23 cellular contexts compared by ENCODE assay signal in the genomic region with DNA sequence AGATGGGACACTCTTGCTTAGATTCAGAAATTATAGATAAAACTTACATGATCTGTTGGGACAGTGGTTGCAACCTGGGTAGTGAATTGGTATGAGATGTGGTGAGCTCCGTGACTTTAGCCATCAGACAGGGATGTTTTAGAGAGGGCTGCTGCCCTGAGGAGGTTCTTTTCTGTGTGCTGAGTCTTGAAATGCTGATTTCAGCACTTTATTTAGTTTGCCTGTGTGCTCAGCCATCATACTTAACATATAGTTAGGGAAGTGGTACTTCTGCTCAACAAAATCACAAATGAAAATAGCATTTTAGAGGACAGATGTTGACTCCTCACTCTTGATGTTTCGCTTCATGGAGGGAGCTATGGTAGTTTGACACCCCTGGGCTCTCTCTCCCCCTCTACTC.
DNase-seq lines count a peak whose midpoint lies in the region; ATAC-seq, FAIRE-seq and TF ChIP-seq lines count a peak whose summit lies in the region.
"Had no signal": no experiment of that assay in that cellular context is flagged by ENCODE, and none has a peak within 500 bp of the region (broad histone marks: within the 10 kb centered on the region; RNA-seq: fewer than 3 reads in every experiment).

No MANE protein-coding gene starts in this region.

- H3K9me3 Mint-ChIP-seq in Calu3 (ENCODE audit: low read depth, unreplicated experiment), result peaks cover 7% of the 10 kb centered on the region
- H3K9me3 Mint-ChIP-seq: CD8-positive, alpha-beta T cell had no signal

- no peaks in the 10 kb centered on the region for H3K79me1 ChIP-seq in IMR-90 (ENCODE audit: low read depth in 1 of 2, low read length in 2 of 2)

- ATAC-seq in A549 (no peak), IMR-90 (ENCODE audit: low read depth) (no peak), GM21526 (IDR thresholded peaks at IDR 0.05; ENCODE audit: low FRiP score, unreplicated experiment) (no peak), GM18909 (IDR thresholded peaks at IDR 0.05; ENCODE audit: poor library complexity, unreplicated experiment) (no peak)
- ATAC-seq: CD8-positive, alpha-beta T cell; GM12878 had no signal

- H3K56ac ChIP-seq in IMR-90 (ENCODE audit: extremely low read depth, insufficient read depth, low read length), result no peak overlapping the region

- no peaks in the 10 kb centered on the region for H3K36me3 ChIP-seq in IMR-90 (ENCODE audit: control insufficient read depth, insufficient read depth, low read length)
- H3K36me3 ChIP-seq: BLaER1 treated with 17β-estradiol and CSF1 and Interleukin-3, amounts not matched to agents 10 nM and 100 nM had no signal

- H3K9me1 ChIP-seq in IMR-90 (ENCODE audit: insufficient read depth, low read length), result no peaks in the 10 kb centered on the region

- DNase-seq in A549 (ENCODE audit: low read depth in 1 of 2, low spot score in 1 of 2) (no peak), IMR-90 (no peak), islet precursor cell (peak; percentile 4), Calu3 (no peak)
- DNase-seq: 8988T; AML-193; Caco-2; CD4-positive, alpha-beta T cell; CD8-positive, alpha-beta T cell; DMS 273 treated with DMSO at 0.1 percent for 48 hours; DMS153; DMS53; DMS79; DND-41; EL; GDM1 had no signal

- H2BK20ac ChIP-seq in IMR-90 (ENCODE audit: low read depth, low read length), result no peak overlapping the region

- no peak overlapping the region for H3K4me2 ChIP-seq in A549
- no peak overlapping the region for H3K4me2 ChIP-seq in IMR-90 (ENCODE audit: low read depth, low read length)
- H3K4me2 ChIP-seq: BLaER1 treated with 17β-estradiol and CSF1 and Interleukin-3, amounts not matched to agents 10 nM and 100 nM had no signal

- CTCF ChIA-PET in A549 (lab: Yijun Ruan, JAX) (no interaction called here), IMR-90 (lab: Yijun Ruan, JAX) (no interaction called here), Calu3 (lab: Charles Lee) (no interaction called here)

- H3K18ac ChIP-seq in IMR-90 (ENCODE audit: low read depth, low read length), result no peak overlapping the region

- no peak overlapping the region for H3K27ac ChIP-seq in A549
- no peak overlapping the region for H3K27ac ChIP-seq in IMR-90 (ENCODE audit: insufficient read depth, low read length)
- H3K27ac ChIP-seq: BLaER1 treated with 17β-estradiol and CSF1 and Interleukin-3, amounts not matched to agents 10 nM and 100 nM; C4-2B had no signal

- in situ Hi-C loops in IMR-90 (cut with MboI; ENCODE audit: low sequenced_read_pairs), result no loop called here

- H3K9me3 ChIP-seq in A549 (no peaks in the 10 kb centered on the region), IMR-90 (ENCODE audit: control insufficient read depth, insufficient read depth, low read length) (no peaks in the 10 kb centered on the region)

- intact Hi-C loops in IMR-90 (cut with micrococcal nuclease) (no loop called here), Calu3 (cut with micrococcal nuclease; ENCODE audit: unreplicated experiment) (no loop called here)

- POLR2A ChIA-PET in A549 (lab: Yijun Ruan, JAX) (no interaction called here), IMR-90 (lab: Charles Lee; ENCODE audit: unreplicated experiment) (no interaction called here)

- H2BK15ac ChIP-seq in IMR-90 (ENCODE audit: low read depth, low read length), result no peak overlapping the region

- H4K91ac ChIP-seq in IMR-90 (ENCODE audit: insufficient read depth, low read depth, low read length), result no peak overlapping the region

- H3K27me3 ChIP-seq in IMR-90 (ENCODE audit: control insufficient read depth, insufficient read depth, low read length), result no peaks in the 10 kb centered on the region
- H3K27me3 ChIP-seq: BLaER1 treated with 17β-estradiol and CSF1 and Interleukin-3, amounts not matched to agents 10 nM and 100 nM had no signal

- no peak overlapping the region for H2BK5ac ChIP-seq in IMR-90 (ENCODE audit: low read depth, low read length, poor library complexity, severe bottlenecking)

- TF ChIP-seq EP300 in A549 (IDR thresholded peaks at IDR 0.05), result no peak

- H3K4me1 ChIP-seq in A549, result no peaks in the 10 kb centered on the region
- no peaks in the 10 kb centered on the region for H3K4me1 ChIP-seq in IMR-90 (ENCODE audit: control insufficient read depth, insufficient read depth, low read length)
- H3K4me1 ChIP-seq: BLaER1 treated with 17β-estradiol and CSF1 and Interleukin-3, amounts not matched to agents 10 nM and 100 nM; Caco-2 had no signal

- H4K20me1 ChIP-seq in IMR-90 (ENCODE audit: insufficient read depth, low read length), result no peaks in the 10 kb centered on the region
- H4K20me1 ChIP-seq: BLaER1 treated with 17β-estradiol and CSF1 and Interleukin-3, amounts not matched to agents 10 nM and 100 nM had no signal

- TF ChIP-seq POLR2A in A549 (IDR thresholded peaks at IDR 0.05; ENCODE audit: low read length) (no peak), IMR-90 (IDR thresholded peaks at IDR 0.05; ENCODE audit: low read depth, low read length) (no peak)

- 11% methylated on average over 2 of the region's 2 CpGs for WGBS in A549 (ENCODE audit: missing lambda C conversion rate)
- WGBS in IMR-90 (ENCODE audit: extremely low coverage in 2 of 2, insufficient read length in 1 of 2), 2 experiments, result no CpG with 5 or more reads among the region's 2 CpGs

- no peak overlapping the region for H3K27ac Mint-ChIP-seq in Calu3 (ENCODE audit: unreplicated experiment)
- H3K27ac Mint-ChIP-seq: B cell; CD4-positive, alpha-beta T cell; CD8-positive, alpha-beta T cell had no signal

- H2BK120ac ChIP-seq in IMR-90 (ENCODE audit: low read depth, low read length), result no peak overlapping the region

- dilution Hi-C loops in IMR-90 (cut with HindIII; ENCODE audit: low sequenced_read_pairs, unreplicated experiment), result no loop called here

- no peak overlapping the region for H3K4me3 Mint-ChIP-seq in Calu3 (ENCODE audit: low read depth, unreplicated experiment)
- H3K4me3 Mint-ChIP-seq: B cell; CD4-positive, alpha-beta T cell; CD8-positive, alpha-beta T cell had no signal

- H2AK9ac ChIP-seq in IMR-90 (replicated peaks; ENCODE audit: low read depth, low read length, poor library complexity), result no peak overlapping the region

- H4K8ac ChIP-seq in IMR-90 (ENCODE audit: low read depth in 2 of 2, low read length in 2 of 2), result no peak overlapping the region

- BruUV-seq in IMR-90 (replicated peaks; lab: Mats Ljungman, UMichigan), result no TSS peak
- BruUV-seq in Calu3 (replicated peaks; lab: Mats Ljungman, UMichigan), result no TSS peak

- H4K5ac ChIP-seq in IMR-90 (ENCODE audit: low read depth, low read length), result no peak overlapping the region

- H2AK5ac ChIP-seq in IMR-90 (ENCODE audit: low read depth, low read length), result no peak overlapping the region

- no peak overlapping the region for H3K4ac ChIP-seq in IMR-90 (ENCODE audit: low read depth, low read length)

- FAIRE-seq in A549 (lab: Jason Lieb, UNC), result no peak
- FAIRE-seq: A204.1, GM12878 had no signal

- no peaks in the 10 kb centered on the region for H3K36me3 Mint-ChIP-seq in Calu3 (ENCODE audit: insufficient read depth, unreplicated experiment)
- H3K36me3 Mint-ChIP-seq: CD8-positive, alpha-beta T cell had no signal

- H3K9ac ChIP-seq in IMR-90 (ENCODE audit: low read depth, low read length), result no peak overlapping the region
- H3K9ac ChIP-seq: BLaER1 treated with 17β-estradiol and CSF1 and Interleukin-3, amounts not matched to agents 10 nM and 100 nM had no signal

- TF ChIP-seq CTCF in A549 (IDR thresholded peaks at IDR 0.05) (no peak), IMR-90 (conservative IDR thresholded peaks at IDR 0.05; ENCODE audit: low read depth, low read length) (no peak), Calu3 (IDR thresholded peaks at IDR 0.05; ENCODE audit: unreplicated experiment) (no peak)

- H3K14ac ChIP-seq in IMR-90 (replicated peaks; ENCODE audit: low read depth, low read length), result no peak overlapping the region

- H3K23ac ChIP-seq in IMR-90 (ENCODE audit: low read depth, low read length), result no peak overlapping the region

- TF ChIP-seq RAD21 in A549 (conservative IDR thresholded peaks at IDR 0.05 in 1 of 2, IDR thresholded peaks at IDR 0.05 in 1 of 2) (no peak), IMR-90 (IDR thresholded peaks at IDR 0.05; ENCODE audit: low read length) (no peak)

- no peaks in the 10 kb centered on the region for H3K27me3 Mint-ChIP-seq in Calu3 (ENCODE audit: unreplicated experiment)
- H3K27me3 Mint-ChIP-seq: B cell had no signal

- no peak overlapping the region for H3K4me3 ChIP-seq in A549
- H3K4me3 ChIP-seq in IMR-90 (ENCODE audit: insufficient read depth, low read depth, low read length), result no peak overlapping the region
- H3K4me3 ChIP-seq: BLaER1 treated with 17β-estradiol and CSF1 and Interleukin-3, amounts not matched to agents 10 nM and 100 nM; GM12878 had no signal

- H2AFZ ChIP-seq in IMR-90 (replicated peaks; ENCODE audit: low read length, poor library complexity), result no peak overlapping the region

- no peaks in the 10 kb centered on the region for H3K4me1 Mint-ChIP-seq in Calu3 (ENCODE audit: low read depth, unreplicated experiment)
- H3K4me1 Mint-ChIP-seq: B cell had no signal

TF ChIP-seq in A549, 52 proteins besides CTCF, POLR2A, EP300 and RAD21:
- TF ChIP-seq CBX8 (IDR thresholded peaks at IDR 0.05), result no peak
- peak; percentile 76 for TF ChIP-seq MAFK (IDR thresholded peaks at IDR 0.05; ENCODE audit: partially characterized antibody)
- TF ChIP-seq EHMT2 (IDR thresholded peaks at IDR 0.05; ENCODE audit: low read depth), result no peak

TF ChIP-seq in IMR-90, 13 proteins besides CTCF, POLR2A, EP300 and RAD21:
- no peak for TF ChIP-seq MAZ (IDR thresholded peaks at IDR 0.05; ENCODE audit: borderline replicate concordance, low read depth, low read length)
- peak; percentile 78 for TF ChIP-seq MAFK (IDR thresholded peaks at IDR 0.05; ENCODE audit: low read depth, low read length)
- no peak for TF ChIP-seq RFX5 (IDR thresholded peaks at IDR 0.05; ENCODE audit: low read depth, low read length)
